In genomic region chr17:76458580-76459490, GRCh38 we compare ENCODE assay signal across 8 cellular contexts. TPM values are rescaled to one million over a fixed set of nuclear protein-coding genes. Genes with fewer than 3 reads are reported as not detected.
A peak's percentile ranks its signal among the peaks of the same experiment; 100 is the strongest.
DNase-seq lines count a peak whose midpoint lies in the region; TF ChIP-seq lines count a peak whose summit lies in the region.

No MANE protein-coding gene starts in this region.

- DNase-seq in BJ (ENCODE audit: low read depth) (no peak), HCEC 1CT (peak; percentile 56), RKO (ENCODE audit: low spot score) (peak; percentile 64), fibroblast of the aortic adventitia (ENCODE audit: low read depth) (peak; percentile 61), retinal pigment epithelial cell (ENCODE audit: low read depth) (no peak), Ammon's horn (ENCODE audit: low spot score) (no peak)
- DNase-seq in activated CD4-positive, alpha-beta T cell treated with anti-CD3 and anti-CD28 coated beads, Interleukin-2, amount 50 U/mL, for 1 hour: no peak
- no peak for DNase-seq in activated T-helper 1 cell treated with anti-CD3 and anti-CD28 coated beads, Interleukin-12 subunit alpha, Interleukin-12 subunit beta, Interleukin-2, Interleukin-4 antibody, amounts not matched to agents 30 ng/mL and 10 ng/mL and 1 ng/mL, durations not matched to agents 14 hours and 24 hours and 36 hours (ENCODE audit: low spot score)

- H3K9me3 Mint-ChIP-seq in activated T-helper 1 cell treated with anti-CD3 and anti-CD28 coated beads, Interleukin-12 subunit alpha, Interleukin-12 subunit beta, Interleukin-2, Interleukin-4 antibody, amounts not matched to agents 30 ng/mL and 10 ng/mL and 1 ng/mL, durations not matched to agents 14 hours and 24 hours and 36 hours: no peaks in the 10 kb centered on the region

- peak; percentile 77 for TF ChIP-seq CTCF in BJ (IDR thresholded peaks at IDR 0.05; ENCODE audit: insufficient read depth, low read depth, low read length)
- peak; percentile 72 for TF ChIP-seq CTCF in fibroblast of the aortic adventitia (IDR thresholded peaks at IDR 0.05; ENCODE audit: insufficient read depth, low read length)
- TF ChIP-seq CTCF in retinal pigment epithelial cell (conservative IDR thresholded peaks at IDR 0.05; ENCODE audit: low read depth, low read length): peak; percentile 73

- intact Hi-C loops in activated T-helper 1 cell treated with anti-CD3 and anti-CD28 coated beads, Interleukin-12 subunit alpha, Interleukin-12 subunit beta, Interleukin-2, Interleukin-4 antibody, amounts not matched to agents 30 ng/mL and 10 ng/mL and 1 ng/mL, durations not matched to agents 14 hours and 24 hours and 36 hours (cut with micrococcal nuclease): no loop called here

- H3K27ac Mint-ChIP-seq in activated T-helper 1 cell treated with anti-CD3 and anti-CD28 coated beads, Interleukin-12 subunit alpha, Interleukin-12 subunit beta, Interleukin-2, Interleukin-4 antibody, amounts not matched to agents 30 ng/mL and 10 ng/mL and 1 ng/mL, durations not matched to agents 14 hours and 24 hours and 36 hours: no peak overlapping the region

- no peak overlapping the region for H3K4me3 ChIP-seq in BJ (ENCODE audit: low read depth, low read length)
- H3K4me3 ChIP-seq in fibroblast of the aortic adventitia (ENCODE audit: low read depth, low read length): no peak overlapping the region
- H3K4me3 ChIP-seq in retinal pigment epithelial cell (ENCODE audit: low read length): no peak overlapping the region

- POLR2A ChIA-PET in BJ (lab: Charles Lee): interaction anchor here (0.7 kb wide), 1 partner anchor 279 kb away, joined by 4 read pairs; no protein-coding TSS in a partner anchor

- CTCF ChIA-PET in BJ (lab: Yijun Ruan, JAX): interaction anchor here (0.6 to 17.7 kb wide), 32 partner anchors 8 to 837 kb away, joined by 3 to 442 read pairs (median 4); partner anchors contain the start of genes QRICH2 and RHBDF2

- H3K27me3 ChIP-seq in BJ (ENCODE audit: control insufficient read depth, insufficient read depth, low read length): peaks cover 5% of the 10 kb centered on the region; the same call in 1 of the 2 replicates

- H3K36me3 ChIP-seq in BJ (ENCODE audit: control insufficient read depth, insufficient read depth, low read length): no peaks in the 10 kb centered on the region

- H3K4me1 Mint-ChIP-seq in activated T-helper 1 cell treated with anti-CD3 and anti-CD28 coated beads, Interleukin-12 subunit alpha, Interleukin-12 subunit beta, Interleukin-2, Interleukin-4 antibody, amounts not matched to agents 30 ng/mL and 10 ng/mL and 1 ng/mL, durations not matched to agents 14 hours and 24 hours and 36 hours (ENCODE audit: low read depth): no peaks in the 10 kb centered on the region

- no peak overlapping the region for H3K4me3 Mint-ChIP-seq in activated T-helper 1 cell treated with anti-CD3 and anti-CD28 coated beads, Interleukin-12 subunit alpha, Interleukin-12 subunit beta, Interleukin-2, Interleukin-4 antibody, amounts not matched to agents 30 ng/mL and 10 ng/mL and 1 ng/mL, durations not matched to agents 14 hours and 24 hours and 36 hours

- no peaks in the 10 kb centered on the region for H3K36me3 Mint-ChIP-seq in activated T-helper 1 cell treated with anti-CD3 and anti-CD28 coated beads, Interleukin-12 subunit alpha, Interleukin-12 subunit beta, Interleukin-2, Interleukin-4 antibody, amounts not matched to agents 30 ng/mL and 10 ng/mL and 1 ng/mL, durations not matched to agents 14 hours and 24 hours and 36 hours (ENCODE audit: low read depth)

- peaks cover 16% of the 10 kb centered on the region for H3K27me3 Mint-ChIP-seq in activated T-helper 1 cell treated with anti-CD3 and anti-CD28 coated beads, Interleukin-12 subunit alpha, Interleukin-12 subunit beta, Interleukin-2, Interleukin-4 antibody, amounts not matched to agents 30 ng/mL and 10 ng/mL and 1 ng/mL, durations not matched to agents 14 hours and 24 hours and 36 hours (ENCODE audit: insufficient read depth)

RNA-seq across cellular contexts. Expression of gene UBE2O, which starts 5.9 kb away (rescaled TPM):
- 7.0 and 11.1 TPM in 2 replicates for polyA plus RNA-seq in BJ (2011; rRNA removed)
- polyA minus RNA-seq in BJ (2011; rRNA and poly(A)+ RNA removed): 22.8 and 24.3 TPM in 2 replicates
- 13.2 and 16.3 TPM in 2 replicates for total RNA-seq in fibroblast of the aortic adventitia (ENCODE audit: low replicate concordance)
- total RNA-seq in activated T-helper 1 cell treated with anti-CD3 and anti-CD28 coated beads, Interleukin-12 subunit alpha, Interleukin-12 subunit beta, Interleukin-2, Interleukin-4 antibody, amounts not matched to agents 30 ng/mL and 10 ng/mL and 1 ng/mL, durations not matched to agents 14 hours and 24 hours and 36 hours: 44.9 and 45.1 TPM in 2 replicates

RNA-seq across cellular contexts. Expression of gene AANAT, which starts 8.6 kb away (rescaled TPM):
- polyA plus RNA-seq in BJ (2011; rRNA removed): not detected in 2 replicates
- polyA minus RNA-seq in BJ (2011; rRNA and poly(A)+ RNA removed): not detected in 2 replicates
- total RNA-seq in fibroblast of the aortic adventitia (ENCODE audit: low replicate concordance): not detected in 2 replicates
- not detected in 2 replicates for total RNA-seq in activated T-helper 1 cell treated with anti-CD3 and anti-CD28 coated beads, Interleukin-12 subunit alpha, Interleukin-12 subunit beta, Interleukin-2, Interleukin-4 antibody, amounts not matched to agents 30 ng/mL and 10 ng/mL and 1 ng/mL, durations not matched to agents 14 hours and 24 hours and 36 hours

RNA-seq across cellular contexts. Expression of gene RHBDF2, which starts 42.4 kb away (rescaled TPM):
- polyA plus RNA-seq in BJ (2011; rRNA removed): 6.4 and 8.9 TPM in 2 replicates
- 4.9 and 6.2 TPM in 2 replicates for polyA minus RNA-seq in BJ (2011; rRNA and poly(A)+ RNA removed)
- total RNA-seq in fibroblast of the aortic adventitia (ENCODE audit: low replicate concordance): 1.4 and 2.6 TPM in 2 replicates
- 53.2 and 53.7 TPM in 2 replicates for total RNA-seq in activated T-helper 1 cell treated with anti-CD3 and anti-CD28 coated beads, Interleukin-12 subunit alpha, Interleukin-12 subunit beta, Interleukin-2, Interleukin-4 antibody, amounts not matched to agents 30 ng/mL and 10 ng/mL and 1 ng/mL, durations not matched to agents 14 hours and 24 hours and 36 hours

Comparison
In these comparisons a context has a peak if more than half of its experiments do, and no peak if none do; other contexts are left out.
1. DNase-seq: peak in HCEC 1CT (single experiment), RKO (single experiment) and fibroblast of the aortic adventitia (single experiment); none in BJ (single experiment), retinal pigment epithelial cell (single experiment), activated CD4-positive, alpha-beta T cell treated with anti-CD3 and anti-CD28 coated beads, Interleukin-2, amount 50 U/mL, for 1 hour (single experiment), activated T-helper 1 cell treated with anti-CD3 and anti-CD28 coated beads, Interleukin-12 subunit alpha, Interleukin-12 subunit beta, Interleukin-2, Interleukin-4 antibody, amounts not matched to agents 30 ng/mL and 10 ng/mL and 1 ng/mL, durations not matched to agents 14 hours and 24 hours and 36 hours (single experiment) and Ammon's horn (single experiment).
2. RNA of gene RHBDF2, which starts 42.4 kb away (total RNA-seq): 53.2 to 53.7 TPM in activated T-helper 1 cell treated with anti-CD3 and anti-CD28 coated beads, Interleukin-12 subunit alpha, Interleukin-12 subunit beta, Interleukin-2, Interleukin-4 antibody, amounts not matched to agents 30 ng/mL and 10 ng/mL and 1 ng/mL, durations not matched to agents 14 hours and 24 hours and 36 hours; 1.4 to 2.6 TPM in fibroblast of the aortic adventitia; every median in the first group is over 10 times any median in the second.
3. Peak in every context shown above with its lines, with median percentiles within 50 percentile points of each other: CTCF ChIP-seq.